Comparison of ENCODE assay signal across 10 cellular contexts in genomic region chr12:124005736-124006581, GRCh38. TPM values are rescaled to one million over a fixed set of nuclear protein-coding genes. Genes with fewer than 3 reads are reported as not detected.
DNase-seq lines count a peak whose midpoint lies in the region; ATAC-seq and TF ChIP-seq lines count a peak whose summit lies in the region.
"Had no signal": no experiment of that assay in that cellular context is flagged by ENCODE, and none has a peak within 500 bp of the region (broad histone marks: within the 10 kb centered on the region; RNA-seq: fewer than 3 reads in every experiment).

No MANE protein-coding gene starts in this region.

- H3K4me2 ChIP-seq in IMR-90 (ENCODE audit: low read depth, low read length): no peak overlapping the region

- in situ Hi-C loops in IMR-90 (cut with MboI; ENCODE audit: low sequenced_read_pairs): no loop called here

- H3K36me3 ChIP-seq in IMR-90 (ENCODE audit: control insufficient read depth, insufficient read depth, low read length): peaks cover 6% of the 10 kb centered on the region; the same call in 1 of the 2 replicates
- peaks cover 0 to 64% (median 6%) of the 10 kb centered on the region in 6 donors for H3K36me3 ChIP-seq in spleen

- H4K5ac ChIP-seq in IMR-90 (ENCODE audit: low read depth, low read length): no peak overlapping the region; the same call in 1 of the 2 replicates

- no peak overlapping the region for H3K23ac ChIP-seq in IMR-90 (ENCODE audit: low read depth, low read length)

- H2BK20ac ChIP-seq in IMR-90 (ENCODE audit: low read depth, low read length): no peak overlapping the region

- H2AFZ ChIP-seq in IMR-90 (replicated peaks; ENCODE audit: low read length, poor library complexity): no peak overlapping the region

- no peak overlapping the region for H3K27ac ChIP-seq in IMR-90 (ENCODE audit: insufficient read depth, low read length)
- H3K27ac ChIP-seq in spleen: peak overlapping the region in 5 of 8 donors; percentile 17 to 66 (median 47)

- no peak overlapping the region; the same call in 1 of the 2 replicates for H3K18ac ChIP-seq in IMR-90 (ENCODE audit: low read depth, low read length)

- no peak overlapping the region for H2BK5ac ChIP-seq in IMR-90 (ENCODE audit: low read depth, low read length, poor library complexity, severe bottlenecking)

- no peak overlapping the region for H3K9ac ChIP-seq in IMR-90 (ENCODE audit: low read depth, low read length)

- ATAC-seq in activated CD8-positive, alpha-beta memory T cell treated with anti-CD3 and anti-CD28 coated beads, Interleukin-2, amount 10 ng/mL, durations not matched to agents 7 days and 5 days: peak; percentile 16
- ATAC-seq in IMR-90 (ENCODE audit: low read depth) (no peak), HG03432 (IDR thresholded peaks at IDR 0.05; ENCODE audit: unreplicated experiment) (no peak)
- ATAC-seq in activated naive CD8-positive, alpha-beta T cell treated with anti-CD3 and anti-CD28 coated beads, Interleukin-2, amount 10 ng/mL, durations not matched to agents 7 days and 5 days (ENCODE audit: low read depth): peak; percentile 35
- ATAC-seq: HCT116 had no signal

- no peak overlapping the region for H3K56ac ChIP-seq in IMR-90 (ENCODE audit: extremely low read depth, insufficient read depth, low read length)

- H3K4me3 ChIP-seq in IMR-90 (ENCODE audit: insufficient read depth, low read depth, low read length): no peak overlapping the region
- no peak overlapping the region for H3K4me3 ChIP-seq in spleen

- no peak overlapping the region for H2BK15ac ChIP-seq in IMR-90 (ENCODE audit: low read depth, low read length)

- H3K4me3 Mint-ChIP-seq in activated CD8-positive, alpha-beta memory T cell treated with anti-CD3 and anti-CD28 coated beads, Interleukin-2, amount 10 ng/mL, durations not matched to agents 7 days and 5 days: no peak overlapping the region
- H3K4me3 Mint-ChIP-seq in activated naive CD8-positive, alpha-beta T cell treated with anti-CD3 and anti-CD28 coated beads, Interleukin-2, amount 10 ng/mL, durations not matched to agents 7 days and 5 days: peak overlapping the region; percentile 63
- H3K4me3 Mint-ChIP-seq in endothelial cell (ENCODE audit: unreplicated experiment): no peak overlapping the region

- peaks cover 33 to 62% of the 10 kb centered on the region in 2 experiments; a peak in 3 of 4 replicates for H3K79me1 ChIP-seq in IMR-90 (ENCODE audit: low read depth in 1 of 2, low read length in 2 of 2)

- no peak overlapping the region for H4K8ac ChIP-seq in IMR-90 (ENCODE audit: low read depth in 2 of 2, low read length in 2 of 2)

- TF ChIP-seq POLR2A in IMR-90 (IDR thresholded peaks at IDR 0.05; ENCODE audit: low read depth, low read length): no peak
- TF ChIP-seq POLR2A in spleen (IDR thresholded peaks at IDR 0.05): no peak

- H3K14ac ChIP-seq in IMR-90 (replicated peaks; ENCODE audit: low read depth, low read length): no peak overlapping the region; the same call in 1 of the 2 replicates

- DNase-seq in activated CD8-positive, alpha-beta memory T cell treated with anti-CD3 and anti-CD28 coated beads, Interleukin-2, amount 10 ng/mL, durations not matched to agents 7 days and 5 days: no peak
- DNase-seq in activated CD8-positive, alpha-beta memory T cell treated with anti-CD3 and anti-CD28 coated beads for 24 hours: no peak
- DNase-seq in IMR-90 (no peak), spleen (no peak), endothelial cell (ENCODE audit: low spot score) (no peak)
- no peak for DNase-seq in activated naive CD8-positive, alpha-beta T cell treated with anti-CD3 and anti-CD28 coated beads, Interleukin-2, amount 10 ng/mL, durations not matched to agents 7 days and 5 days
- DNase-seq in stimulated activated CD8-positive, alpha-beta memory T cell treated with anti-CD3 and anti-CD28 coated beads, Interleukin-4, amount 100 ng/mL, for 48 hours: no peak
- DNase-seq: NCI-H526 had no signal

- H3K4me1 ChIP-seq in IMR-90 (ENCODE audit: control insufficient read depth, insufficient read depth, low read length) (peaks cover 24% of the 10 kb centered on the region), spleen (peaks cover 0 to 36% (median 25%) of the 10 kb centered on the region in 6 donors)

- POLR2A ChIA-PET in IMR-90 (lab: Charles Lee; ENCODE audit: unreplicated experiment): interaction anchor here (0.6 kb wide), 1 partner anchor 579 kb away, joined by 20 read pairs; no protein-coding TSS in a partner anchor
- POLR2A ChIA-PET in activated naive CD8-positive, alpha-beta T cell treated with anti-CD3 and anti-CD28 coated beads, Interleukin-2, amount 10 ng/mL, durations not matched to agents 7 days and 5 days (lab: Charles Lee): interaction anchor here (0.6 kb wide), 1 partner anchor 675 kb away, joined by 4 read pairs; no protein-coding TSS in a partner anchor

- TF ChIP-seq RAD21 in IMR-90 (IDR thresholded peaks at IDR 0.05; ENCODE audit: low read length): no peak

- H3K4ac ChIP-seq in IMR-90 (ENCODE audit: low read depth, low read length): no peak overlapping the region

- peaks cover 13% of the 10 kb centered on the region for H3K36me3 Mint-ChIP-seq in activated CD8-positive, alpha-beta memory T cell treated with anti-CD3 and anti-CD28 coated beads, Interleukin-2, amount 10 ng/mL, durations not matched to agents 7 days and 5 days
- H3K36me3 Mint-ChIP-seq in activated naive CD8-positive, alpha-beta T cell treated with anti-CD3 and anti-CD28 coated beads, Interleukin-2, amount 10 ng/mL, durations not matched to agents 7 days and 5 days: peaks cover 15% of the 10 kb centered on the region
- H3K36me3 Mint-ChIP-seq in endothelial cell (ENCODE audit: low read depth, unreplicated experiment): peaks cover 19% of the 10 kb centered on the region

- no peaks in the 10 kb centered on the region for H3K27me3 Mint-ChIP-seq in activated CD8-positive, alpha-beta memory T cell treated with anti-CD3 and anti-CD28 coated beads, Interleukin-2, amount 10 ng/mL, durations not matched to agents 7 days and 5 days
- no peaks in the 10 kb centered on the region for H3K27me3 Mint-ChIP-seq in activated naive CD8-positive, alpha-beta T cell treated with anti-CD3 and anti-CD28 coated beads, Interleukin-2, amount 10 ng/mL, durations not matched to agents 7 days and 5 days
- H3K27me3 Mint-ChIP-seq in endothelial cell (ENCODE audit: unreplicated experiment): no peaks in the 10 kb centered on the region

- BruUV-seq in IMR-90 (replicated peaks; lab: Mats Ljungman, UMichigan): no TSS peak

- CTCF ChIA-PET in activated CD8-positive, alpha-beta memory T cell treated with anti-CD3 and anti-CD28 coated beads, Interleukin-2, amount 10 ng/mL, durations not matched to agents 7 days and 5 days (lab: Charles Lee): interaction anchor here (0.7 to 0.8 kb wide), 3 partner anchors 19 to 65 kb away, joined by 3 to 4 read pairs (median 3); no protein-coding TSS in a partner anchor
- CTCF ChIA-PET in IMR-90 (lab: Yijun Ruan, JAX): interaction anchor here (0.6 to 1.1 kb wide), 2 partner anchors 27 to 177 kb away, joined by 3 to 5 read pairs; no protein-coding TSS in a partner anchor

- H3K27me3 ChIP-seq in IMR-90 (ENCODE audit: control insufficient read depth, insufficient read depth, low read length) (no peaks in the 10 kb centered on the region), spleen (replicated peaks in 1 of 7) (no peaks in the 10 kb centered on the region)

- H4K91ac ChIP-seq in IMR-90 (ENCODE audit: insufficient read depth, low read depth, low read length): no peak overlapping the region

- no peak overlapping the region for H2BK120ac ChIP-seq in IMR-90 (ENCODE audit: low read depth, low read length)

- H3K27ac Mint-ChIP-seq in activated CD8-positive, alpha-beta memory T cell treated with anti-CD3 and anti-CD28 coated beads, Interleukin-2, amount 10 ng/mL, durations not matched to agents 7 days and 5 days: peak overlapping the region; percentile 60
- H3K27ac Mint-ChIP-seq in activated naive CD8-positive, alpha-beta T cell treated with anti-CD3 and anti-CD28 coated beads, Interleukin-2, amount 10 ng/mL, durations not matched to agents 7 days and 5 days: peak overlapping the region; percentile 84
- H3K27ac Mint-ChIP-seq in endothelial cell (ENCODE audit: unreplicated experiment): no peak overlapping the region

- H2AK9ac ChIP-seq in IMR-90 (replicated peaks; ENCODE audit: low read depth, low read length, poor library complexity): no peak overlapping the region

- dilution Hi-C loops in IMR-90 (cut with HindIII; ENCODE audit: low sequenced_read_pairs, unreplicated experiment): no loop called here

- no peaks in the 10 kb centered on the region for H3K9me3 ChIP-seq in IMR-90 (ENCODE audit: control insufficient read depth, insufficient read depth, low read length)
- no peaks in the 10 kb centered on the region for H3K9me3 ChIP-seq in spleen

- WGBS in IMR-90 (ENCODE audit: extremely low coverage in 2 of 2, insufficient read length in 1 of 2), 2 experiments: 88% methylated on average over 8 of the region's 15 CpGs; no CpG with 5 or more reads in 1 of the 2 experiments
- WGBS in spleen, 5 donors: 62 to 66% (median 64%) methylated on average over 15 of the region's 15 CpGs

- H3K9me1 ChIP-seq in IMR-90 (ENCODE audit: insufficient read depth, low read length): peaks cover 15% of the 10 kb centered on the region

- peaks cover 15% of the 10 kb centered on the region; the same call in 1 of the 2 replicates for H4K20me1 ChIP-seq in IMR-90 (ENCODE audit: insufficient read depth, low read length)

- intact Hi-C loops in IMR-90 (cut with micrococcal nuclease) (no loop called here), spleen (cut with DNase I; ENCODE audit: low total_unique reads) (no loop called here)

- H3K4me1 Mint-ChIP-seq in activated CD8-positive, alpha-beta memory T cell treated with anti-CD3 and anti-CD28 coated beads, Interleukin-2, amount 10 ng/mL, durations not matched to agents 7 days and 5 days: peaks cover 24% of the 10 kb centered on the region
- H3K4me1 Mint-ChIP-seq in activated naive CD8-positive, alpha-beta T cell treated with anti-CD3 and anti-CD28 coated beads, Interleukin-2, amount 10 ng/mL, durations not matched to agents 7 days and 5 days: peaks cover 31% of the 10 kb centered on the region
- H3K4me1 Mint-ChIP-seq in endothelial cell (ENCODE audit: unreplicated experiment): peaks cover 15% of the 10 kb centered on the region

- no peaks in the 10 kb centered on the region for H3K9me3 Mint-ChIP-seq in activated CD8-positive, alpha-beta memory T cell treated with anti-CD3 and anti-CD28 coated beads, Interleukin-2, amount 10 ng/mL, durations not matched to agents 7 days and 5 days (ENCODE audit: low read depth)
- no peaks in the 10 kb centered on the region for H3K9me3 Mint-ChIP-seq in activated naive CD8-positive, alpha-beta T cell treated with anti-CD3 and anti-CD28 coated beads, Interleukin-2, amount 10 ng/mL, durations not matched to agents 7 days and 5 days
- no peaks in the 10 kb centered on the region for H3K9me3 Mint-ChIP-seq in endothelial cell (ENCODE audit: unreplicated experiment)

- peak overlapping the region; percentile 47; the same call in 1 of the 2 replicates for H2AK5ac ChIP-seq in IMR-90 (ENCODE audit: low read depth, low read length)

- TF ChIP-seq CTCF in IMR-90 (conservative IDR thresholded peaks at IDR 0.05; ENCODE audit: low read depth, low read length) (no peak), spleen (IDR thresholded peaks at IDR 0.05 in 8 of 11, conservative IDR thresholded peaks at IDR 0.05 in 3 of 11) (no peak), endothelial cell (IDR thresholded peaks at IDR 0.05; ENCODE audit: unreplicated experiment) (no peak)

RNA-seq across cellular contexts. Expression of gene ZNF664, which starts 32.9 kb away (rescaled TPM):
- 10 to 100 TPM; 45.8 to 52.5 TPM for total RNA-seq in activated CD8-positive, alpha-beta memory T cell treated with anti-CD3 and anti-CD28 coated beads, Interleukin-2, amount 10 ng/mL, durations not matched to agents 7 days and 5 days
- total RNA-seq in IMR-90 (2012; rRNA removed) (32.6 and 36.7 TPM in 2 replicates), spleen (10 to 100 TPM; 36.7 to 53.4 (median 49.7) TPM), endothelial cell (ENCODE audit: unreplicated experiment) (119 TPM)
- polyA plus RNA-seq in IMR-90 (2012; rRNA removed) (24.6 and 29.9 TPM in 2 replicates), spleen (10 to 100 TPM; 12.0 to 21.6 (median 13.9) TPM)
- 14.0 and 16.7 TPM in 2 replicates for polyA plus RNA-seq in IMR-90 (2012; cell fraction: cytosol; rRNA removed)
- 9.3 and 24.8 TPM in 2 replicates for polyA plus RNA-seq in IMR-90 (2012; cell fraction: nucleus; rRNA removed; ENCODE audit: low replicate concordance)
- total RNA-seq in activated naive CD8-positive, alpha-beta T cell treated with anti-CD3 and anti-CD28 coated beads, Interleukin-2, amount 10 ng/mL, durations not matched to agents 7 days and 5 days: 10 to 100 TPM; 45.9 to 50.4 TPM

RNA-seq across cellular contexts. Expression of gene CCDC92, which starts 33.3 kb away (rescaled TPM):
- total RNA-seq in activated CD8-positive, alpha-beta memory T cell treated with anti-CD3 and anti-CD28 coated beads, Interleukin-2, amount 10 ng/mL, durations not matched to agents 7 days and 5 days: 10 to 100 TPM; 16.4 to 19.8 TPM
- 5.7 and 8.1 TPM in 2 replicates for total RNA-seq in IMR-90 (2012; rRNA removed)
- polyA plus RNA-seq in IMR-90 (2012; rRNA removed): 55.5 and 61.1 TPM in 2 replicates
- 75.4 and 87.9 TPM in 2 replicates for polyA plus RNA-seq in IMR-90 (2012; cell fraction: cytosol; rRNA removed)
- 91.3 and 94.1 TPM in 2 replicates for polyA plus RNA-seq in IMR-90 (2012; cell fraction: nucleus; rRNA removed; ENCODE audit: low replicate concordance)
- total RNA-seq in activated naive CD8-positive, alpha-beta T cell treated with anti-CD3 and anti-CD28 coated beads, Interleukin-2, amount 10 ng/mL, durations not matched to agents 7 days and 5 days: 10 to 100 TPM; 25.4 to 26.4 TPM
- total RNA-seq in spleen: 10 to 100 TPM; 18.9 to 36.7 (median 28.7) TPM
- 10 to 100 TPM; 16.0 to 27.0 (median 20.7) TPM for polyA plus RNA-seq in spleen
- total RNA-seq in endothelial cell (ENCODE audit: unreplicated experiment): 25.0 TPM

Comparison
In these comparisons a context has a peak if more than half of its experiments do, and no peak if none do; other contexts are left out.
1. ATAC-seq: peak in activated CD8-positive, alpha-beta memory T cell treated with anti-CD3 and anti-CD28 coated beads, Interleukin-2, amount 10 ng/mL, durations not matched to agents 7 days and 5 days (single experiment) and activated naive CD8-positive, alpha-beta T cell treated with anti-CD3 and anti-CD28 coated beads, Interleukin-2, amount 10 ng/mL, durations not matched to agents 7 days and 5 days (single experiment); none in IMR-90 (single experiment) and HG03432 (single experiment).